Comparison of ENCODE assay signal across 7 cellular contexts in genomic region chr11:113778111-113778910, GRCh38. TPM values are rescaled to one million over a fixed set of nuclear protein-coding genes. Genes with fewer than 3 reads are reported as not detected.
DNase-seq lines count a peak whose midpoint lies in the region; ATAC-seq and TF ChIP-seq lines count a peak whose summit lies in the region.

No MANE protein-coding gene starts in this region.

- H3K4me1 Mint-ChIP-seq in brain: peaks cover 24% of the 10 kb centered on the region

- no peaks in the 10 kb centered on the region for H3K36me3 ChIP-seq in thoracic aorta

- H3K27me3 ChIP-seq in thoracic aorta (replicated peaks; ENCODE audit: insufficient read depth): no peaks in the 10 kb centered on the region

- DNase-seq in NCI-H1694 (lab: John Stamatoyannopoulos, UW) (peak; percentile 45), inferior parietal cortex (ENCODE audit: extremely low spot score) (peak; percentile 82), thoracic aorta (ENCODE audit: low spot score) (no peak), DMS114 treated with DMSO at 0.1 percent for 48 hours (lab: John Stamatoyannopoulos, UW; ENCODE audit: unreplicated experiment) (no peak), HuH-7.5 (ENCODE audit: low spot score) (no peak)

- peak overlapping the region; percentile 12 to 95 (median 82) for H3K27ac Mint-ChIP-seq in brain

- H3K27ac ChIP-seq in thoracic aorta: peak overlapping the region; percentile 42 to 59

- peaks cover 0 to 4% (median 0%) of the 10 kb centered on the region in 5 experiments for H3K9me3 Mint-ChIP-seq in brain

- H3K4me3 Mint-ChIP-seq in brain: peak overlapping the region in 4 of 5 experiments; percentile 50 to 76 (median 72)

- H3K4me1 ChIP-seq in thoracic aorta (ENCODE audit: control insufficient read depth in 1 of 2, low read depth in 2 of 2): peaks cover 7 to 14% of the 10 kb centered on the region in 2 donors

- H3K27me3 Mint-ChIP-seq in brain: peaks cover 39% of the 10 kb centered on the region

- ATAC-seq in thoracic aorta (ENCODE audit: insufficient number of reproducible peaks, low FRiP score, low read depth) (peak; percentile 52), HG03378 (IDR thresholded peaks at IDR 0.05; ENCODE audit: unreplicated experiment) (no peak)

- H3K36me3 Mint-ChIP-seq in brain: no peaks in the 10 kb centered on the region

- peak overlapping the region; percentile 61 for H3K4me3 ChIP-seq in thoracic aorta

- no peaks in the 10 kb centered on the region for H3K9me3 ChIP-seq in thoracic aorta

- TF ChIP-seq CTCF in brain (conservative IDR thresholded peaks at IDR 0.05) (no peak), thoracic aorta (IDR thresholded peaks at IDR 0.05) (no peak)

RNA-seq across cellular contexts. Expression of gene CLDN25, which starts 1.3 kb away (rescaled TPM):
- polyA plus RNA-seq in brain (ENCODE audit: insufficient read depth, low read depth, low replicate concordance): not detected
- not detected for total RNA-seq in thoracic aorta

RNA-seq across cellular contexts. Expression of gene ZW10, which starts 4.8 kb away (rescaled TPM):
- 13.2 TPM for polyA plus RNA-seq in brain (ENCODE audit: insufficient read depth, low read depth, low replicate concordance)
- 10 to 100 TPM in 1 of 2 donors, 1 to 10 TPM in 1; 5.3 to 18.7 TPM for total RNA-seq in thoracic aorta

Comparison
In these comparisons a context has a peak if more than half of its experiments do, and no peak if none do; other contexts are left out.
1. DNase-seq: peak in NCI-H1694 (single experiment) and inferior parietal cortex (single experiment); none in thoracic aorta (single experiment), DMS114 treated with DMSO at 0.1 percent for 48 hours (single experiment) and HuH-7.5 (single experiment).